8 cellular contexts compared by ENCODE assay signal in the genomic region with DNA sequence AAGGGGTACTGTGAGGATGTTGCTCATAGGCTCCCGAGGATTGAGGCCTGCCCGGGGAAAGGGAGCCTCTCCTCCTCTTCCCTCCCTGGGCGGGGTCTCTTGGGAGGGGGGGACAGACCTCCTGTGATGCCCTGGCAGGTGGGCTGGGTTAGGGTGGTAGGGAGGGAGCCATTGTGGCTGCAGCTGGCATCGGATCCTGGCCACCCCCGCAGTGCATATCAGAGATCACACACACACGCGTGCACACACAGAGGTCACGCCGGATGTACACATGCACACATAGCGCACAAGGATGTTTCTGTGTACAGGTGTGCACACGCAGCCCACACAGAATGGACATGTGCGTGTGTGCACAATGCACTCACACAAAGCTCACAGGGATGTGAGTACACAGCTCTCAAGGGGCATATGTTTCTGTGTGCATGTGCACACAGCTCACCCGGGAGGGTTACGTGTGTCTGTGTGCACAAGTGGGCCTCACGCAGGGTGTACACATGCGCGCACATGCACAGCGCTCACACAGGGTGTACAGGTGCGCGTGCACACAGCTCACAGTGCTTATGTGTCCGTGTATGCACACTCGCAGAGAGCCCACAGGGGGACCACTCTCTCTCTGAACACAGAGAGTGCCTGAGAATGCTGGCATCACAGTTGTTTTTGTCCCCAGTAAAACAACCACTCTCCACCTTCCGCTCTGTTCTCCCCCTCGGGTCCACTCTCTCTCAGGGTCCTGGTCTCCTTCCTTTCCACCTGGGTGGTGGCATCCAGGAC.
DNase-seq lines count a peak whose midpoint lies in the region; ATAC-seq and TF ChIP-seq lines count a peak whose summit lies in the region.

No MANE protein-coding gene starts in this region.

- H3F3A ChIP-seq in MM.1S (ENCODE audit: insufficient read depth, low read length), result peaks cover 9% of the 10 kb centered on the region

- ATAC-seq in GM19467 (IDR thresholded peaks at IDR 0.05; ENCODE audit: unreplicated experiment), result peak; percentile 14
- ATAC-seq in HG02870 (IDR thresholded peaks at IDR 0.05; ENCODE audit: unreplicated experiment), result no peak

- peaks cover 4% of the 10 kb centered on the region; the same call in 1 of the 2 replicates for H3K4me1 ChIP-seq in MM.1S (ENCODE audit: low read length)

- no peak overlapping the region; the same call in 1 of the 2 replicates for H3K9ac ChIP-seq in MM.1S (ENCODE audit: low read length)

- TF ChIP-seq CTCF in MM.1S (IDR thresholded peaks at IDR 0.05; ENCODE audit: low read length) (no peak), epithelial cell of esophagus (IDR thresholded peaks at IDR 0.05; ENCODE audit: insufficient read depth, low read depth, low read length, missing control alignments) (no peak)

- H3K4me3 ChIP-seq in MM.1S (ENCODE audit: low read length) (peak overlapping the region; percentile 57; the same call in 1 of the 2 replicates), epithelial cell of esophagus (ENCODE audit: low read length) (peak overlapping the region; percentile 35), skeletal muscle cell (ENCODE audit: low read depth, low read length) (peak overlapping the region; percentile 51)

- H3K4me2 ChIP-seq in MM.1S (ENCODE audit: low read depth, low read length), result peak overlapping the region; percentile 53; the same call in 1 of the 2 replicates

- H3K27me3 ChIP-seq in MM.1S (replicated peaks; ENCODE audit: insufficient read depth, low read length), result no peaks in the 10 kb centered on the region

- H3K36me3 ChIP-seq in MM.1S (replicated peaks; ENCODE audit: insufficient read depth, low read length), result no peaks in the 10 kb centered on the region

- H3K27ac ChIP-seq in MM.1S (ENCODE audit: low read length), result no peak overlapping the region

- DNase-seq in MM.1S, result peak; percentile 19
- no peak for DNase-seq in epithelial cell of esophagus (ENCODE audit: low read depth)
- no peak for DNase-seq in skeletal muscle cell (ENCODE audit: low read depth)
- DNase-seq in middle frontal gyrus (ENCODE audit: extremely low spot score, low spot score), result no peak
- no peak for DNase-seq in NK-92 (lab: John Stamatoyannopoulos, UW; ENCODE audit: unreplicated experiment)
- DNase-seq in HuH-7.5 (ENCODE audit: low spot score), result no peak

- no peaks in the 10 kb centered on the region for H3K9me3 ChIP-seq in MM.1S (replicated peaks; ENCODE audit: insufficient read depth, low read length)

- no peaks in the 10 kb centered on the region for H3K9me2 ChIP-seq in MM.1S (replicated peaks; ENCODE audit: insufficient read depth, low read length)

- peak overlapping the region; percentile 30; the same call in 1 of the 2 replicates for H2AFZ ChIP-seq in MM.1S (ENCODE audit: low read length)

- no peaks in the 10 kb centered on the region for H4K20me1 ChIP-seq in MM.1S (ENCODE audit: insufficient read depth, low read length)

- H3K79me2 ChIP-seq in MM.1S (ENCODE audit: low read length), result no peaks in the 10 kb centered on the region
